9 cellular contexts compared by ENCODE assay signal in genomic region chr19:40800339-40800996, GRCh38. TPM values are rescaled to one million over a fixed set of nuclear protein-coding genes. Genes with fewer than 3 reads are reported as not detected.
DNase-seq lines count a peak whose midpoint lies in the region; ATAC-seq and TF ChIP-seq lines count a peak whose summit lies in the region.
"Had no signal": no experiment of that assay in that cellular context is flagged by ENCODE, and none has a peak within 500 bp of the region (broad histone marks: within the 10 kb centered on the region; RNA-seq: fewer than 3 reads in every experiment).

No MANE protein-coding gene starts in this region.

- ATAC-seq in natural killer cell = no peak
- no peak for ATAC-seq in HG02763 (IDR thresholded peaks at IDR 0.05; ENCODE audit: unreplicated experiment)

- intact Hi-C loops in natural killer cell (cut with micrococcal nuclease) = no loop called here

- no peaks in the 10 kb centered on the region for H3K9me3 Mint-ChIP-seq in natural killer cell

- H3K27ac Mint-ChIP-seq in natural killer cell = peak overlapping the region; percentile 100

- no peak for TF ChIP-seq POLR2A in NB4 (IDR thresholded peaks at IDR 0.05; ENCODE audit: extremely low read depth, insufficient read length)

- no peaks in the 10 kb centered on the region for H3K36me3 Mint-ChIP-seq in natural killer cell

- no peaks in the 10 kb centered on the region for H3K27me3 Mint-ChIP-seq in natural killer cell (ENCODE audit: low read depth in 2 of 2)

- peak overlapping the region; percentile 95 for H3K4me3 Mint-ChIP-seq in natural killer cell

- DNase-seq in Ammon's horn (ENCODE audit: low spot score) (peak; percentile 13), NB4 (ENCODE audit: low read depth) (no peak), coronary artery (ENCODE audit: low spot score) (no peak), natural killer cell (no peak), COLO668 (lab: John Stamatoyannopoulos, UW; ENCODE audit: unreplicated experiment) (no peak), NCI-H1417 (lab: John Stamatoyannopoulos, UW) (no peak), AG08395 (ENCODE audit: low spot score) (no peak)
- DNase-seq: NCI-H774 had no signal

- peak overlapping the region; percentile 91 to 96 for H3K27ac ChIP-seq in coronary artery

- TF ChIP-seq CTCF in NB4 (IDR thresholded peaks at IDR 0.05; ENCODE audit: low read depth, low read length) = no peak
- TF ChIP-seq CTCF in coronary artery (IDR thresholded peaks at IDR 0.05) = no peak
- no peak for TF ChIP-seq CTCF in natural killer cell (IDR thresholded peaks at IDR 0.05)

- H3K4me3 ChIP-seq in NB4 (ENCODE audit: low read depth, low read length) = peak overlapping the region; percentile 72
- H3K4me3 ChIP-seq in coronary artery = peak overlapping the region; percentile 98

- peaks cover 65 to 74% of the 10 kb centered on the region in 2 donors for H3K4me1 Mint-ChIP-seq in natural killer cell

RNA-seq across cellular contexts. Expression of gene EGLN2, which starts 1.5 kb away (rescaled TPM):
- total RNA-seq in natural killer cell = 100 to 1,000 TPM; 104 to 156 (median 151) TPM

RNA-seq across cellular contexts. Expression of gene RAB4B, which starts 22.4 kb away (rescaled TPM):
- 10 to 100 TPM; 97.8 to 99.8 (median 98.6) TPM for total RNA-seq in natural killer cell

RNA-seq across cellular contexts. Expression of gene MIA, which starts 25.1 kb away (rescaled TPM):
- not detected for total RNA-seq in natural killer cell

RNA-seq across cellular contexts. Expression of gene SNRPA, which starts 49.5 kb away (rescaled TPM):
- total RNA-seq in natural killer cell = 10 to 100 TPM; 56.2 to 65.9 (median 60.9) TPM

RNA-seq across cellular contexts. Expression of gene CYP2A6, which starts 49.8 kb away (rescaled TPM):
- not detected for total RNA-seq in natural killer cell
